1 cellular context compared by ENCODE assay signal in the genomic region with DNA sequence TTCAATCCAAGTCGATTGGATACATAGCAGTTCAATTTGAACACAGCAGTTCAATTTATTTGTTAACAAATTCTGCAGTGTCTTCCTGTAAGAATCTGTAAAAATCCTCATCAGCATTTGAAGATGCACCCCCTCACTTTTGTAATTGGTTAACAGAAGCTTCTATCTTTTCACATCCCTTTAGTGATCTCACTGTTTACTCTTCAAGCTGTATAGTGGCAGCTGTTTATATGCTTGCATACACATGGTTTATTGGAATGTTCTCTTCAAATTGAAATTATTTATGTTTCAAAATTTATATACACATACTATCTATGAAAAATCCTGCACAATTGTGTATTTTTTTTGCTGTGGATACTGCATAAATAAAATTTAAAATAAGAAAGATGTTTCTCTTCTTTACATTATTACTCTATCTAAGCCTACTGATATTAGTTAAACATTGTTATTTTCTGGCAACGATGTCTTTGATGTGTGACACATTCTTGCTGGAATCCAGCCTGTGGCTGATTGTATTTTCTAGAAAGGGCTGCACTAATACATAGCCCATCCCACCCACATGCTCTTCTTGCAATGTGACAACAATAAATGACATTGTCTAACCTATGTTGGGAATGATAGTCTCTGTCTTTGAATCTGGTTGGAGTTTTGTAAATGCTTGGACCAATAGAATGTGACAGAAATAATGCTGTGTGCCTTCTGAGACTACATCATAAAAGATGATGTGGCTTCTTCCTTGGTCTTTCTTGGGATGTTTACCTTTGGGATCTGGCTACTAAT.
TF ChIP-seq lines count a peak whose summit lies in the region.

No MANE protein-coding gene starts in this region.

TF ChIP-seq in IMR-90, 13 proteins besides CTCF, POLR2A, EP300 and RAD21:
- no peak for TF ChIP-seq RCOR1 (IDR thresholded peaks at IDR 0.05; ENCODE audit: insufficient replicate concordance, low read length)
- TF ChIP-seq NFE2L2 (IDR thresholded peaks at IDR 0.05; ENCODE audit: low read depth, low read length), result no peak
- no peak for TF ChIP-seq FOS (IDR thresholded peaks at IDR 0.05; ENCODE audit: low read depth, low read length)
- TF ChIP-seq BHLHE40 (IDR thresholded peaks at IDR 0.05; ENCODE audit: low read depth, low read length), result no peak
- TF ChIP-seq MAFK (IDR thresholded peaks at IDR 0.05; ENCODE audit: low read depth, low read length), result no peak
- TF ChIP-seq SMC3 (IDR thresholded peaks at IDR 0.05; ENCODE audit: low read depth, low read length), result no peak
- TF ChIP-seq, protein P1, sequence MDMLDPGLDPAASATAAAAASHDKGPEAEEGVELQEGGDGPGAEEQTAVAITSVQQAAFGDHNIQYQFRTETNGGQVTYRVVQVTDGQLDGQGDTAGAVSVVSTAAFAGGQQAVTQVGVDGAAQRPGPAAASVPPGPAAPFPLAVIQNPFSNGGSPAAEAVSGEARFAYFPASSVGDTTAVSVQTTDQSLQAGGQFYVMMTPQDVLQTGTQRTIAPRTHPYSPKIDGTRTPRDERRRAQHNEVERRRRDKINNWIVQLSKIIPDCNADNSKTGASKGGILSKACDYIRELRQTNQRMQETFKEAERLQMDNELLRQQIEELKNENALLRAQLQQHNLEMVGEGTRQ (IDR thresholded peaks at IDR 0.05; ENCODE audit: low read depth, low read length), result no peak
- TF ChIP-seq, protein P2, sequence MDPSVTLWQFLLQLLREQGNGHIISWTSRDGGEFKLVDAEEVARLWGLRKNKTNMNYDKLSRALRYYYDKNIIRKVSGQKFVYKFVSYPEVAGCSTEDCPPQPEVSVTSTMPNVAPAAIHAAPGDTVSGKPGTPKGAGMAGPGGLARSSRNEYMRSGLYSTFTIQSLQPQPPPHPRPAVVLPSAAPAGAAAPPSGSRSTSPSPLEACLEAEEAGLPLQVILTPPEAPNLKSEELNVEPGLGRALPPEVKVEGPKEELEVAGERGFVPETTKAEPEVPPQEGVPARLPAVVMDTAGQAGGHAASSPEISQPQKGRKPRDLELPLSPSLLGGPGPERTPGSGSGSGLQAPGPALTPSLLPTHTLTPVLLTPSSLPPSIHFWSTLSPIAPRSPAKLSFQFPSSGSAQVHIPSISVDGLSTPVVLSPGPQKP (IDR thresholded peaks at IDR 0.05; ENCODE audit: borderline replicate concordance, low read depth, low read length), result no peak
- no peak for TF ChIP-seq MAZ (IDR thresholded peaks at IDR 0.05; ENCODE audit: borderline replicate concordance, low read depth, low read length)
- no peak for TF ChIP-seq CHD1 (IDR thresholded peaks at IDR 0.05; ENCODE audit: low read depth, low read length)
- TF ChIP-seq CEBPB (IDR thresholded peaks at IDR 0.05; ENCODE audit: low read depth, low read length), result no peak
- TF ChIP-seq RFX5 (IDR thresholded peaks at IDR 0.05; ENCODE audit: low read depth, low read length), result no peak
- no peak for TF ChIP-seq MXI1 (IDR thresholded peaks at IDR 0.05; ENCODE audit: borderline replicate concordance, low read depth, low read length)
